In the genomic region with DNA sequence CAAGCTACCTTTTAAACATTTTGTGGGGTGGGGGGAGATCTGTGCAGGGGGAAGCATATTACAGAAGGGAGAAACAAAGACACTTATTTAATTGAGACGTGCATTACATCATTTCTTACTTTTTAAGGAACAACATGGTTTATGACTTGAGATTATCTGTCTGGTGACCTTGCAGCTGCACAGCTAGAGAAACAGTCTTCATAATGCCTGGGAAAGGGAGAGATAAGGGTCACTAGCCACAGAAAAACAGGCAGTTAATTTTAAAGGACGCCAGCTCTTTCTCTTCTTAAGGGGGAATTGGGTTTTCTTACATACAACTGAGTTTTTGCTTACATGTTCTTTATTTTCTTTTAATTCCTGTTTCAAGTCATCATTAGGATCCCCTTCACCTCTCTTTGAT, we compare ENCODE assay signal across 1 cellular context.
A peak's percentile ranks its signal among the peaks of the same experiment; 100 is the strongest.
TF ChIP-seq lines count a peak whose summit lies in the region.

No MANE protein-coding gene starts in this region.

TF ChIP-seq in K562, 482 proteins besides CTCF, POLR2A, EP300 and RAD21 (continued from another document and continues in another):
- no peak for TF ChIP-seq PATZ1 (CRISPR knock-in tag; IDR thresholded peaks at IDR 0.05; ENCODE audit: borderline replicate concordance)
- TF ChIP-seq TCF3 (CRISPR knock-in tag; IDR thresholded peaks at IDR 0.05) = peak; percentile 92
- no peak for TF ChIP-seq HINFP (tag; conservative IDR thresholded peaks at IDR 0.05; ENCODE audit: low read depth)
- TF ChIP-seq RBM15 (IDR thresholded peaks at IDR 0.05; ENCODE audit: insufficient read depth, low read length) = no peak
- peak in 1 of 2 experiments; percentile 54; a peak in 1 of 4 replicates for TF ChIP-seq ZNF639 (CRISPR knock-in tag; conservative IDR thresholded peaks at IDR 0.05 in 1 of 2, IDR thresholded peaks at IDR 0.05 in 1 of 2)
- no peak for TF ChIP-seq MBD1 (CRISPR knock-in tag; IDR thresholded peaks at IDR 0.05)
- TF ChIP-seq TSC22D4 (tag; IDR thresholded peaks at IDR 0.05) = no peak
- peak; percentile 68; the same call in 1 of the 2 replicates for TF ChIP-seq CREM (IDR thresholded peaks at IDR 0.05; ENCODE audit: low read depth)
- TF ChIP-seq L3MBTL2 (IDR thresholded peaks at IDR 0.05) = no peak
- TF ChIP-seq KDM1A (IDR thresholded peaks at IDR 0.05) = no peak
- TF ChIP-seq ATF7 (IDR thresholded peaks at IDR 0.05) = peak; percentile 95
- TF ChIP-seq NFE2 (IDR thresholded peaks at IDR 0.05; ENCODE audit: low read depth) = peak; percentile 39; the same call in 1 of the 2 replicates
- no peak for TF ChIP-seq TRIM28 (IDR thresholded peaks at IDR 0.05)
- no peak for TF ChIP-seq NFATC3 (IDR thresholded peaks at IDR 0.05)
- TF ChIP-seq ZNF551 (CRISPR knock-in tag; IDR thresholded peaks at IDR 0.05) = no peak
- no peak for TF ChIP-seq ZNF778 (CRISPR knock-in tag; IDR thresholded peaks at IDR 0.05)
- TF ChIP-seq CCNT2 (IDR thresholded peaks at IDR 0.05; ENCODE audit: borderline replicate concordance, extremely low read depth, insufficient read length, low read depth, low read length) = peak; percentile 39
- no peak for TF ChIP-seq SMAD1 (IDR thresholded peaks at IDR 0.05; ENCODE audit: low read depth, low read length, partially characterized antibody)
- no peak for TF ChIP-seq CHD2 (IDR thresholded peaks at IDR 0.05; ENCODE audit: low read depth, low read length)
- no peak for TF ChIP-seq KAT2B (IDR thresholded peaks at IDR 0.05; ENCODE audit: low read depth, low read length)
- no peak for TF ChIP-seq ZNF785 (CRISPR knock-in tag; IDR thresholded peaks at IDR 0.05)
- no peak for TF ChIP-seq ZNF134 (CRISPR knock-in tag; conservative IDR thresholded peaks at IDR 0.05)
- TF ChIP-seq, protein P1, sequence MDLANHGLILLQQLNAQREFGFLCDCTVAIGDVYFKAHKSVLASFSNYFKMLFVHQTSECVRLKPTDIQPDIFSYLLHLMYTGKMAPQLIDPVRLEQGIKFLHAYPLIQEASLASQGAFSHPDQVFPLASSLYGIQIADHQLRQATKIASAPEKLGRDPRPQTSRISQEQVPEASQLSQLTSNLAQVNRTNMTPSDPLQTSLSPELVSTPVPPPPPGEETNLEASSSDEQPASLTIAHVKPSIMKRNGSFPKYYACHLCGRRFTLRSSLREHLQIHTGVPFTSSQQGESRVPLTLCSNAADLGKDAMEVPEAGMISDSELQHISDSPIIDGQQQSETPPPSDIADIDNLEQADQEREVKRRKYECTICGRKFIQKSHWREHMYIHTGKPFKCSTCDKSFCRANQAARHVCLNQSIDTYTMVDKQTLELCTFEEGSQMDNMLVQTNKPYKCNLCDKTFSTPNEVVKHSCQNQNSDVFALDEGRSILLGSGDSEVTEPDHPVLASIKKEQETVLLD (IDR thresholded peaks at IDR 0.05) = no peak
- TF ChIP-seq IRF2 (CRISPR knock-in tag; IDR thresholded peaks at IDR 0.05) = no peak
- no peak for TF ChIP-seq ZNF696 (CRISPR knock-in tag; conservative IDR thresholded peaks at IDR 0.05)
- TF ChIP-seq, protein P2, sequence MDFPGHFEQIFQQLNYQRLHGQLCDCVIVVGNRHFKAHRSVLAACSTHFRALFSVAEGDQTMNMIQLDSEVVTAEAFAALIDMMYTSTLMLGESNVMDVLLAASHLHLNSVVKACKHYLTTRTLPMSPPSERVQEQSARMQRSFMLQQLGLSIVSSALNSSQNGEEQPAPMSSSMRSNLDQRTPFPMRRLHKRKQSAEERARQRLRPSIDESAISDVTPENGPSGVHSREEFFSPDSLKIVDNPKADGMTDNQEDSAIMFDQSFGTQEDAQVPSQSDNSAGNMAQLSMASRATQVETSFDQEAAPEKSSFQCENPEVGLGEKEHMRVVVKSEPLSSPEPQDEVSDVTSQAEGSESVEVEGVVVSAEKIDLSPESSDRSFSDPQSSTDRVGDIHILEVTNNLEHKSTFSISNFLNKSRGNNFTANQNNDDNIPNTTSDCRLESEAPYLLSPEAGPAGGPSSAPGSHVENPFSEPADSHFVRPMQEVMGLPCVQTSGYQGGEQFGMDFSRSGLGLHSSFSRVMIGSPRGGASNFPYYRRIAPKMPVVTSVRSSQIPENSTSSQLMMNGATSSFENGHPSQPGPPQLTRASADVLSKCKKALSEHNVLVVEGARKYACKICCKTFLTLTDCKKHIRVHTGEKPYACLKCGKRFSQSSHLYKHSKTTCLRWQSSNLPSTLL (IDR thresholded peaks at IDR 0.05) = no peak
- no peak for TF ChIP-seq HIVEP1 (CRISPR knock-in tag; IDR thresholded peaks at IDR 0.05)
- no peak for TF ChIP-seq MCM2 (IDR thresholded peaks at IDR 0.05; ENCODE audit: low read depth)
- TF ChIP-seq, protein P3, sequence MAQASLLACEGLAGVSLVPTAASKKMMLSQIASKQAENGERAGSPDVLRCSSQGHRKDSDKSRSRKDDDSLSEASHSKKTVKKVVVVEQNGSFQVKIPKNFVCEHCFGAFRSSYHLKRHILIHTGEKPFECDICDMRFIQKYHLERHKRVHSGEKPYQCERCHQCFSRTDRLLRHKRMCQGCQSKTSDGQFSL (CRISPR knock-in tag; IDR thresholded peaks at IDR 0.05) = no peak
- TF ChIP-seq, protein P3 (tag; IDR thresholded peaks at IDR 0.05) = no peak
- no peak for TF ChIP-seq ZBTB43 (CRISPR knock-in tag; IDR thresholded peaks at IDR 0.05)
- peak; percentile 69; the same call in 1 of the 2 replicates for TF ChIP-seq BACH1 (tag; IDR thresholded peaks at IDR 0.05)
- TF ChIP-seq TEAD4 (IDR thresholded peaks at IDR 0.05; ENCODE audit: low read length) = peak; percentile 93
- no peak for TF ChIP-seq TEAD4 (CRISPR knock-in tag; IDR thresholded peaks at IDR 0.05; ENCODE audit: borderline replicate concordance)
- TF ChIP-seq ZNF583 (CRISPR knock-in tag; IDR thresholded peaks at IDR 0.05) = 0 out of 2 replicates have a peak, but pooled peaks have one; percentile 38
- TF ChIP-seq, protein P4, sequence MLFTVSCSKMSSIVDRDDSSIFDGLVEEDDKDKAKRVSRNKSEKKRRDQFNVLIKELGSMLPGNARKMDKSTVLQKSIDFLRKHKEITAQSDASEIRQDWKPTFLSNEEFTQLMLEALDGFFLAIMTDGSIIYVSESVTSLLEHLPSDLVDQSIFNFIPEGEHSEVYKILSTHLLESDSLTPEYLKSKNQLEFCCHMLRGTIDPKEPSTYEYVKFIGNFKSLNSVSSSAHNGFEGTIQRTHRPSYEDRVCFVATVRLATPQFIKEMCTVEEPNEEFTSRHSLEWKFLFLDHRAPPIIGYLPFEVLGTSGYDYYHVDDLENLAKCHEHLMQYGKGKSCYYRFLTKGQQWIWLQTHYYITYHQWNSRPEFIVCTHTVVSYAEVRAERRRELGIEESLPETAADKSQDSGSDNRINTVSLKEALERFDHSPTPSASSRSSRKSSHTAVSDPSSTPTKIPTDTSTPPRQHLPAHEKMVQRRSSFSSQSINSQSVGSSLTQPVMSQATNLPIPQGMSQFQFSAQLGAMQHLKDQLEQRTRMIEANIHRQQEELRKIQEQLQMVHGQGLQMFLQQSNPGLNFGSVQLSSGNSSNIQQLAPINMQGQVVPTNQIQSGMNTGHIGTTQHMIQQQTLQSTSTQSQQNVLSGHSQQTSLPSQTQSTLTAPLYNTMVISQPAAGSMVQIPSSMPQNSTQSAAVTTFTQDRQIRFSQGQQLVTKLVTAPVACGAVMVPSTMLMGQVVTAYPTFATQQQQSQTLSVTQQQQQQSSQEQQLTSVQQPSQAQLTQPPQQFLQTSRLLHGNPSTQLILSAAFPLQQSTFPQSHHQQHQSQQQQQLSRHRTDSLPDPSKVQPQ (CRISPR knock-in tag; IDR thresholded peaks at IDR 0.05; ENCODE audit: borderline replicate concordance) = no peak
- TF ChIP-seq CEBPZ (IDR thresholded peaks at IDR 0.05; ENCODE audit: borderline replicate concordance, low read depth, low read length) = no peak
- TF ChIP-seq MYC (IDR thresholded peaks at IDR 0.05; ENCODE audit: low read depth, low read length) = peak; percentile 37; the same call in 1 of the 2 replicates
- no peak for TF ChIP-seq MYC (CRISPR knock-in tag; IDR thresholded peaks at IDR 0.05; ENCODE audit: borderline replicate concordance, low read depth)
- no peak for TF ChIP-seq TAF15 (IDR thresholded peaks at IDR 0.05; ENCODE audit: low read depth, low read length)
- TF ChIP-seq ZNF24 (IDR thresholded peaks at IDR 0.05) = 0 out of 2 replicates have a peak, but pooled peaks have one; percentile 18
- peak; percentile 67 for TF ChIP-seq ZNF175 (CRISPR knock-in tag; IDR thresholded peaks at IDR 0.05; ENCODE audit: low read depth)
- TF ChIP-seq CCAR2 (IDR thresholded peaks at IDR 0.05; ENCODE audit: low read depth, low read length) = no peak
- TF ChIP-seq JUND (IDR thresholded peaks at IDR 0.05; ENCODE audit: borderline replicate concordance, low read depth, low read length) = peak; percentile 80
- peak; percentile 83; the same call in 2 of the 3 replicates for TF ChIP-seq JUND (tag; IDR thresholded peaks at IDR 0.05; ENCODE audit: borderline replicate concordance, low read depth, low read length)
